22 cellular contexts compared by ENCODE assay signal in genomic region chr1:37265156-37265555, GRCh38.
DNase-seq lines count a peak whose midpoint lies in the region; ATAC-seq, FAIRE-seq and TF ChIP-seq lines count a peak whose summit lies in the region.
"Had no signal": no experiment of that assay in that cellular context is flagged by ENCODE, and none has a peak within 500 bp of the region (broad histone marks: within the 10 kb centered on the region; RNA-seq: fewer than 3 reads in every experiment).

No MANE protein-coding gene starts in this region.

- no peaks in the 10 kb centered on the region; a peak in 2 of 7 replicates for H3K27me3 ChIP-seq in H1 (replicated peaks in 1 of 4; ENCODE audit: control insufficient read depth in 3 of 4, extremely low read depth in 1 of 4, insufficient read depth in 3 of 4, low read length in 3 of 4)
- H3K27me3 ChIP-seq: BLaER1 had no signal

- POLR2A ChIA-PET in H1 (lab: Charles Lee; ENCODE audit: partially characterized antibody), result interaction anchor here (1.2 kb wide), 1 partner anchor 10 kb away, joined by 3 read pairs; no protein-coding TSS in a partner anchor

- H3K79me1 ChIP-seq in H1 (ENCODE audit: low read depth, low read length), result no peaks in the 10 kb centered on the region

- WGBS in H1 (ENCODE audit: extremely low coverage in 1 of 2, insufficient coverage in 1 of 2, insufficient read length in 1 of 2, insufficient replicate concordance in 2 of 2, low coverage in 1 of 2, low lambda C conversion rate in 2 of 2, missing lambda C conversion rate in 1 of 2), 2 experiments, result 70% methylated on average over 3 of the region's 3 CpGs; no CpG with 5 or more reads in 1 of the 2 experiments

- ATAC-seq in GM19035 (IDR thresholded peaks at IDR 0.05; ENCODE audit: unreplicated experiment), result no peak
- ATAC-seq: CD8-positive, alpha-beta T cell had no signal

- H3K14ac ChIP-seq in H1 (ENCODE audit: insufficient read length), result no peak overlapping the region

- no peak overlapping the region for H3K4me3 ChIP-seq in H1 (ENCODE audit: extremely low read depth in 1 of 4, insufficient read depth in 2 of 4, low read depth in 3 of 4, low read length in 4 of 4)
- H3K4me3 ChIP-seq: BLaER1 had no signal

- H4K91ac ChIP-seq in H1 (replicated peaks; ENCODE audit: insufficient read length, low read length), result no peak overlapping the region

- no peak overlapping the region for H4K5ac ChIP-seq in H1 (ENCODE audit: insufficient read length, low read depth, low read length)

- no peaks in the 10 kb centered on the region for H3K23me2 ChIP-seq in H1 (ENCODE audit: low read depth, low read length)

- no peak overlapping the region; the same call in 1 of the 2 replicates for H2BK5ac ChIP-seq in H1 (ENCODE audit: low read depth, low read length)

- no peak for TF ChIP-seq RAD21 in H1 (IDR thresholded peaks at IDR 0.05 in 1 of 2, conservative IDR thresholded peaks at IDR 0.05 in 1 of 2; ENCODE audit: low read depth in 2 of 2, low read length in 2 of 2)

- no peak overlapping the region for H3K18ac ChIP-seq in H1 (ENCODE audit: extremely low read depth, low read length)

- H3K9me3 ChIP-seq in H1 (ENCODE audit: insufficient read depth in 2 of 2, low read depth in 1 of 2, low read length in 1 of 2), result no peaks in the 10 kb centered on the region
- H3K9me3 ChIP-seq: BLaER1 had no signal

- no peak overlapping the region for H2AFZ ChIP-seq in H1 (ENCODE audit: low read length)

- CTCF ChIA-PET in H1 (lab: Charles Lee; ENCODE audit: partially characterized antibody), result interaction anchor here (1.0 to 2.7 kb wide), 6 partner anchors 8 to 169 kb away, joined by 4 to 14 read pairs (median 6); no protein-coding TSS in a partner anchor

- no peak overlapping the region for H3K23ac ChIP-seq in H1 (ENCODE audit: insufficient read length)

- H4K8ac ChIP-seq in H1 (ENCODE audit: extremely low read depth, insufficient read depth, low read length), result no peak overlapping the region

- TF ChIP-seq CTCF in H1 (IDR thresholded peaks at IDR 0.05; ENCODE audit: control extremely low read depth in 1 of 3, insufficient read depth in 1 of 3, low read depth in 1 of 3, low read length in 3 of 3), result no peak

- H2AK5ac ChIP-seq in H1 (ENCODE audit: low read depth, low read length), result no peak overlapping the region

- H2BK120ac ChIP-seq in H1 (replicated peaks; ENCODE audit: low read depth, low read length), result no peak overlapping the region

- H3K36me3 ChIP-seq in H1 (ENCODE audit: control insufficient read depth in 2 of 4, insufficient read depth in 4 of 4, low read length in 3 of 4), result no peaks in the 10 kb centered on the region
- H3K36me3 ChIP-seq: BLaER1 had no signal

- no peaks in the 10 kb centered on the region for H4K20me1 ChIP-seq in H1 (replicated peaks in 1 of 2; ENCODE audit: control insufficient read depth in 1 of 2, insufficient read depth in 2 of 2, low read length in 2 of 2)
- H4K20me1 ChIP-seq: BLaER1 had no signal

- no peak for FAIRE-seq in H1 (lab: Jason Lieb, UNC)
- FAIRE-seq: A204.1, GM12891, GM18507 had no signal

- peak; percentile 15 for DNase-seq in NCI-H345 (lab: John Stamatoyannopoulos, UW)
- no peak for DNase-seq in NCI-H345 treated with DMSO at 0.1 percent for 48 hours (lab: John Stamatoyannopoulos, UW; ENCODE audit: unreplicated experiment)
- DNase-seq in NCI-H69 (lab: John Stamatoyannopoulos, UW), result peak; percentile 30
- no peak for DNase-seq in H1 (ENCODE audit: low read depth in 1 of 2, low spot score in 2 of 2)
- no peak for DNase-seq in activated CD8-positive, alpha-beta memory T cell treated with anti-CD3 and anti-CD28 coated beads for 24 hours
- no peak for DNase-seq in activated effector memory CD4-positive, alpha-beta T cell treated with Interleukin-2 at 50 U/mL for 16 hours
- DNase-seq: CD4-positive, CD25-positive, alpha-beta regulatory T cell; CD8-positive, alpha-beta T cell; DMS53; DMS79 treated with DMSO at 0.1 percent for 48 hours; GF-D8; GOT3; H7; HCEC 1CT had no signal

- no peak overlapping the region for H2BK15ac ChIP-seq in H1 (ENCODE audit: low read length)

- H3K56ac ChIP-seq in H1 (replicated peaks; ENCODE audit: insufficient read length, low read depth, low read length), result no peak overlapping the region

- H3K27ac ChIP-seq in H1 (ENCODE audit: low read depth, low read length) (no peak overlapping the region), temporal lobe (ENCODE audit: low read depth, low read length) (peak overlapping the region; percentile 2)
- H3K27ac ChIP-seq: 22Rv1, BLaER1, C4-2B had no signal

- no peak overlapping the region for H2BK12ac ChIP-seq in H1 (ENCODE audit: low read depth, low read length)

- no peak for TF ChIP-seq EP300 in H1 (IDR thresholded peaks at IDR 0.05; ENCODE audit: borderline replicate concordance in 1 of 2, low read depth in 2 of 2, low read length in 2 of 2)

- H3K4me2 ChIP-seq in H1 (ENCODE audit: insufficient read depth in 1 of 2, low read depth in 2 of 2, low read length in 2 of 2), result no peak overlapping the region
- H3K4me2 ChIP-seq: BLaER1 had no signal

- 0 out of 2 replicates have a peak overlapping the region, but pooled peaks have one; percentile 27 for H2BK20ac ChIP-seq in H1 (ENCODE audit: low read length)

- H3K9ac ChIP-seq in H1 (replicated peaks in 1 of 4; ENCODE audit: extremely low read depth in 1 of 4, low read depth in 3 of 4, low read length in 3 of 4), result no peak overlapping the region
- H3K9ac ChIP-seq: BLaER1 had no signal

- no peak overlapping the region for H3K4ac ChIP-seq in H1 (replicated peaks; ENCODE audit: insufficient read length, low read depth, low read length)

- H3K79me2 ChIP-seq in H1 (ENCODE audit: control insufficient read depth in 1 of 2, insufficient read depth in 2 of 2, low read length in 2 of 2), result no peaks in the 10 kb centered on the region

- no peak for TF ChIP-seq POLR2A in H1 (IDR thresholded peaks at IDR 0.05; ENCODE audit: control extremely low read depth in 1 of 2, low read depth in 2 of 2, low read length in 2 of 2)

- H3K4me1 ChIP-seq in H1 (replicated peaks in 1 of 4; ENCODE audit: control insufficient read depth in 3 of 4, insufficient read depth in 4 of 4, low read length in 3 of 4), result peaks cover 0 to 13% (median 5%) of the 10 kb centered on the region in 4 experiments; a peak in 4 of 7 replicates
- H3K4me1 ChIP-seq: BLaER1 had no signal

TF ChIP-seq in H1, 55 proteins besides CTCF, POLR2A, EP300 and RAD21 (continues in another document):
- TF ChIP-seq ASH2L (IDR thresholded peaks at IDR 0.05; ENCODE audit: low read length), result no peak
- no peak for TF ChIP-seq TAF7 (optimal IDR thresholded peaks at IDR 0.05; ENCODE audit: borderline replicate concordance, low read depth, low read length)
- no peak for TF ChIP-seq TCF12 (IDR thresholded peaks at IDR 0.05; ENCODE audit: low read depth, low read length)
- TF ChIP-seq, protein P1, sequence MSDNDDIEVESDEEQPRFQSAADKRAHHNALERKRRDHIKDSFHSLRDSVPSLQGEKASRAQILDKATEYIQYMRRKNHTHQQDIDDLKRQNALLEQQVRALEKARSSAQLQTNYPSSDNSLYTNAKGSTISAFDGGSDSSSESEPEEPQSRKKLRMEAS (IDR thresholded peaks at IDR 0.05), result no peak
- TF ChIP-seq CHD1 (IDR thresholded peaks at IDR 0.05; ENCODE audit: low read depth, low read length), result no peak
- no peak for TF ChIP-seq MAFK (IDR thresholded peaks at IDR 0.05; ENCODE audit: low read depth, low read length)
- TF ChIP-seq, protein P2, sequence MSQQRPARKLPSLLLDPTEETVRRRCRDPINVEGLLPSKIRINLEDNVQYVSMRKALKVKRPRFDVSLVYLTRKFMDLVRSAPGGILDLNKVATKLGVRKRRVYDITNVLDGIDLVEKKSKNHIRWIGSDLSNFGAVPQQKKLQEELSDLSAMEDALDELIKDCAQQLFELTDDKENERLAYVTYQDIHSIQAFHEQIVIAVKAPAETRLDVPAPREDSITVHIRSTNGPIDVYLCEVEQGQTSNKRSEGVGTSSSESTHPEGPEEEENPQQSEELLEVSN (IDR thresholded peaks at IDR 0.05), result no peak
- no peak for TF ChIP-seq EZH2 (IDR thresholded peaks at IDR 0.05; ENCODE audit: low read depth, low read length, severe bottlenecking)

Comparison
In these comparisons a context has a peak if more than half of its experiments do, and no peak if none do; other contexts are left out.
1. DNase-seq: peak in NCI-H345 (single experiment) and NCI-H69 (single experiment); none in NCI-H345 treated with DMSO at 0.1 percent for 48 hours (single experiment), H1 (0 of 2), activated CD8-positive, alpha-beta memory T cell treated with anti-CD3 and anti-CD28 coated beads for 24 hours (single experiment) and activated effector memory CD4-positive, alpha-beta T cell treated with Interleukin-2 at 50 U/mL for 16 hours (single experiment).